8 cellular contexts compared by ENCODE assay signal in the genomic region with DNA sequence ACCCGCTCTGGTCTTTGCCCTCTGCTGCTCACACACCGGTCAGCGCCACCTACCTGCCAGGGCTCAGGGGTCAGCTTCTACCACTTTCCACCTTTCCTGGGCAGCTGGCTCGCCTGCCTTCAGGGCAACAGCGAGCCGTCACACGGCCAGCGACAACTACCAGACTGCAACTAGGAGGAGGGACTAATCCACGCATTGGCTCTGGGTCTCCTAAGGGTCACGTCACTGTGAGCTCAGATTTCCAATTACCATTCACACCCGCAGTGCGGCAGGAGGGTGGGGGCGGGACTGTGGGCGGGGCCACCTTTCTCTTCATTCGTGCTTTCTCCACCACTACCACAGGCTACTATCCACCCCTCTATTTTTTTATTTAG. TPM values are rescaled to one million over a fixed set of nuclear protein-coding genes. Genes with fewer than 3 reads are reported as not detected.
DNase-seq lines count a peak whose midpoint lies in the region; ATAC-seq, FAIRE-seq and TF ChIP-seq lines count a peak whose summit lies in the region.

Gene BEX5, minus strand, starts transcription at position 172 of the 374 bp plus-strand sequence. CDS start 1,712 bp downstream, outside the sequence.

- 2 to 28% (median 10%) methylated on average over 8 to 15 of the region's 15 CpGs for WGBS in small intestine, 3 donors

- in situ Hi-C loops in astrocyte of the spinal cord (cut with HindIII; ENCODE audit: low sequenced_read_pairs), result no loop called here

- CTCF ChIA-PET in CD4-positive, alpha-beta T cell (lab: Charles Lee), result no interaction called here

- peak; percentile 95 for ATAC-seq in CD4-positive, alpha-beta T cell (ENCODE audit: poor library complexity)
- peak; percentile 96 for ATAC-seq in GM21360 (IDR thresholded peaks at IDR 0.05; ENCODE audit: unreplicated experiment)
- no peak for ATAC-seq in HG03457 (IDR thresholded peaks at IDR 0.05; ENCODE audit: unreplicated experiment)

- peak within 1 kb of the TSS; percentile 94 for H3K27ac Mint-ChIP-seq in CD4-positive, alpha-beta T cell

- no peaks in the 10 kb centered on the region for H3K9me3 Mint-ChIP-seq in CD4-positive, alpha-beta T cell

- H3K9me3 ChIP-seq in CD4-positive, alpha-beta T cell (ENCODE audit: control insufficient read depth, low read length), result no peaks in the 10 kb centered on the region
- H3K9me3 ChIP-seq in iPS-20b (ENCODE audit: insufficient read depth, low read depth, low read length) (no peaks in the 10 kb centered on the region), small intestine (ENCODE audit: control insufficient read depth, low read depth) (no peaks in the 10 kb centered on the region)

- H3K4me1 ChIP-seq in iPS-20b (ENCODE audit: insufficient read depth, low read length), result no peaks in the 10 kb centered on the region
- no peaks in the 10 kb centered on the region for H3K4me1 ChIP-seq in small intestine (ENCODE audit: control insufficient read depth in 2 of 2, insufficient read depth in 1 of 2, low read depth in 1 of 2, low read length in 1 of 2)

- peaks cover 5% of the 10 kb centered on the region for H3K27me3 Mint-ChIP-seq in CD4-positive, alpha-beta T cell

- H3K36me3 Mint-ChIP-seq in CD4-positive, alpha-beta T cell (ENCODE audit: low read depth), result peaks cover 8% of the 10 kb centered on the region

- peak; percentile 23 to 56 (median 40) for DNase-seq in CD4-positive, alpha-beta T cell
- DNase-seq in HuH-7.5 (ENCODE audit: low spot score) (peak; percentile 8), SW480 (ENCODE audit: low spot score) (peak; percentile 88), astrocyte of the spinal cord (ENCODE audit: low read depth, low spot score) (peak; percentile 9), small intestine (peak; percentile 52)

- H3K9ac ChIP-seq in iPS-20b (ENCODE audit: low read depth, low read length), result peak within 1 kb of the TSS; percentile 58; the same call in 1 of the 2 replicates

- intact Hi-C loops in CD4-positive, alpha-beta T cell (cut with DNase I, micrococcal nuclease), result no loop called here

- POLR2A ChIA-PET in CD4-positive, alpha-beta T cell (lab: Charles Lee), result interaction anchor here (0.9 to 2.1 kb wide), 3 partner anchors 224 to 496 kb away, joined by 3 to 18 read pairs (median 3); partner anchors contain the start of genes ARMCX5 and ZMAT1

- no peaks in the 10 kb centered on the region for H3K36me3 ChIP-seq in iPS-20b (ENCODE audit: insufficient read depth, low read depth, low read length)
- no peaks in the 10 kb centered on the region for H3K36me3 ChIP-seq in small intestine (ENCODE audit: control insufficient read depth in 2 of 2, insufficient read depth in 2 of 2, low read length in 2 of 2)

- peak within 1 kb of the TSS; percentile 99 for H3K4me3 Mint-ChIP-seq in CD4-positive, alpha-beta T cell

- FAIRE-seq in small intestine (lab: Jason Lieb, UNC), result no peak

- peak within 1 kb of the TSS; percentile 32 for H3K4me3 ChIP-seq in astrocyte of the spinal cord (ENCODE audit: low read depth, low read length)
- peak within 1 kb of the TSS; percentile 80 for H3K4me3 ChIP-seq in iPS-20b (ENCODE audit: low read length)
- H3K4me3 ChIP-seq in small intestine (ENCODE audit: low read depth in 1 of 2, low read length in 2 of 2), result peak within 1 kb of the TSS in 1 of 2 donors; percentile 3

- TF ChIP-seq CTCF in CD4-positive, alpha-beta T cell (IDR thresholded peaks at IDR 0.05), result no peak
- no peak for TF ChIP-seq CTCF in astrocyte of the spinal cord (IDR thresholded peaks at IDR 0.05; ENCODE audit: low read depth, low read length)

- H3K27ac ChIP-seq in CD4-positive, alpha-beta T cell (ENCODE audit: low read depth, low read length), result no peak within 1 kb of the TSS
- H3K27ac ChIP-seq in iPS-20b (ENCODE audit: low read length) (no peak within 1 kb of the TSS), small intestine (ENCODE audit: low read depth in 1 of 2, low read length in 1 of 2) (peak within 1 kb of the TSS in 1 of 2 donors; percentile 65)

- peaks cover 20% of the 10 kb centered on the region for H3K4me1 Mint-ChIP-seq in CD4-positive, alpha-beta T cell (ENCODE audit: low read depth)

- H3K27me3 ChIP-seq in CD4-positive, alpha-beta T cell (ENCODE audit: control insufficient read depth, insufficient read depth, low read length), result no peaks in the 10 kb centered on the region
- H3K27me3 ChIP-seq in iPS-20b (ENCODE audit: insufficient read depth, low read length), result peaks cover 15% of the 10 kb centered on the region
- no peaks in the 10 kb centered on the region for H3K27me3 ChIP-seq in small intestine (ENCODE audit: control insufficient read depth in 2 of 2, insufficient read depth in 2 of 2, low read length in 2 of 2)

RNA-seq across cellular contexts. Expression of gene BEX5, which starts in this region (rescaled TPM):
- total RNA-seq in CD4-positive, alpha-beta T cell, result 10 to 100 TPM; 12.4 to 14.3 TPM
- polyA plus RNA-seq in small intestine, result 1 to 10 TPM in 2 of 3 donors, under 1 TPM in 1; 0.89 to 5.6 (median 4.1) TPM

Comparison
In these comparisons a context has a peak if more than half of its experiments do, and no peak if none do; other contexts are left out.
1. DNase-seq: peak in every context shown above with its lines; median percentile 88 in SW480; 52 in small intestine; 40 in CD4-positive, alpha-beta T cell; 9 in astrocyte of the spinal cord; 8 in HuH-7.5.